2 cellular contexts compared by ENCODE assay signal in the genomic region with DNA sequence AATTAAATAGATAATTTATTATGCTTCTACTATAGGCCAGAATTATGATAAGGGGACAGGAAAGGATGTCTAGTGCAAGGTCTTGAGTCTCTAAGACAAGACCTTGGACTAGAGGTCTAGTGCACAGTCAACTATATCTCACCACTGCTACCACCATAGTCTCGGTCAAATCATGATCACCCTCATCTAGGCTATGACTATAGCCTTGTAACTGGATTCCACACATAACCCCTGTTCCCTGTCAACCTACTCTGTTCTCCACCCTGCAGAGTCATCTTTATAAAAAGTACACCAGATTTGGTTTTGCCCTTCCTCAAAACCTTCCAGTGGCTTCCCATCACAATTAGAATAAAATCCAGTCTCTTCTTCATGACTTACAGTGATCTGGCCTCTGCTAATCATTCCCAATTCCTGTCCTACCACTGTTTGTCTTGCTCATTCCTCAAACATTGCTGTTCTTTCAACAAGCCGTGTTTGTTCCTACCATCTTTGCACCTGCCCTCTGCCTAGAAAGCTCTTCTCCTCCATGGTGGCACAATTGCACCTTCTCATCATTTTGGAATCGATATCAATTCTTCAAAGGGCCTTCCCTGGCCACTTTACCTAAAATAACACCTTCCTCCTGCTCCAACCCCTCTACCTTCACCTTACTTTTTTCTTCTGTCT.
TF ChIP-seq lines count a peak whose summit lies in the region.

No MANE protein-coding gene starts in this region.

TF ChIP-seq in WTC11, 78 proteins besides CTCF, POLR2A, EP300 and RAD21:
- TF ChIP-seq, protein P1, sequence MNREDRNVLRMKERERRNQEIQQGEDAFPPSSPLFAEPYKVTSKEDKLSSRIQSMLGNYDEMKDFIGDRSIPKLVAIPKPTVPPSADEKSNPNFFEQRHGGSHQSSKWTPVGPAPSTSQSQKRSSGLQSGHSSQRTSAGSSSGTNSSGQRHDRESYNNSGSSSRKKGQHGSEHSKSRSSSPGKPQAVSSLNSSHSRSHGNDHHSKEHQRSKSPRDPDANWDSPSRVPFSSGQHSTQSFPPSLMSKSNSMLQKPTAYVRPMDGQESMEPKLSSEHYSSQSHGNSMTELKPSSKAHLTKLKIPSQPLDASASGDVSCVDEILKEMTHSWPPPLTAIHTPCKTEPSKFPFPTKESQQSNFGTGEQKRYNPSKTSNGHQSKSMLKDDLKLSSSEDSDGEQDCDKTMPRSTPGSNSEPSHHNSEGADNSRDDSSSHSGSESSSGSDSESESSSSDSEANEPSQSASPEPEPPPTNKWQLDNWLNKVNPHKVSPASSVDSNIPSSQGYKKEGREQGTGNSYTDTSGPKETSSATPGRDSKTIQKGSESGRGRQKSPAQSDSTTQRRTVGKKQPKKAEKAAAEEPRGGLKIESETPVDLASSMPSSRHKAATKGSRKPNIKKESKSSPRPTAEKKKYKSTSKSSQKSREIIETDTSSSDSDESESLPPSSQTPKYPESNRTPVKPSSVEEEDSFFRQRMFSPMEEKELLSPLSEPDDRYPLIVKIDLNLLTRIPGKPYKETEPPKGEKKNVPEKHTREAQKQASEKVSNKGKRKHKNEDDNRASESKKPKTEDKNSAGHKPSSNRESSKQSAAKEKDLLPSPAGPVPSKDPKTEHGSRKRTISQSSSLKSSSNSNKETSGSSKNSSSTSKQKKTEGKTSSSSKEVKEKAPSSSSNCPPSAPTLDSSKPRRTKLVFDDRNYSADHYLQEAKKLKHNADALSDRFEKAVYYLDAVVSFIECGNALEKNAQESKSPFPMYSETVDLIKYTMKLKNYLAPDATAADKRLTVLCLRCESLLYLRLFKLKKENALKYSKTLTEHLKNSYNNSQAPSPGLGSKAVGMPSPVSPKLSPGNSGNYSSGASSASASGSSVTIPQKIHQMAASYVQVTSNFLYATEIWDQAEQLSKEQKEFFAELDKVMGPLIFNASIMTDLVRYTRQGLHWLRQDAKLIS (CRISPR knock-in tag; IDR thresholded peaks at IDR 0.05; ENCODE audit: borderline replicate concordance), result no peak
- TF ChIP-seq FOXJ3 (CRISPR knock-in tag; IDR thresholded peaks at IDR 0.05; ENCODE audit: borderline replicate concordance), result no peak
- no peak for TF ChIP-seq FOXP1 (CRISPR knock-in tag; IDR thresholded peaks at IDR 0.05; ENCODE audit: borderline replicate concordance)
- TF ChIP-seq TEAD1 (CRISPR knock-in tag; IDR thresholded peaks at IDR 0.05), result no peak
- TF ChIP-seq ZNF423 (CRISPR knock-in tag; IDR thresholded peaks at IDR 0.05), result no peak
- TF ChIP-seq, protein P2, sequence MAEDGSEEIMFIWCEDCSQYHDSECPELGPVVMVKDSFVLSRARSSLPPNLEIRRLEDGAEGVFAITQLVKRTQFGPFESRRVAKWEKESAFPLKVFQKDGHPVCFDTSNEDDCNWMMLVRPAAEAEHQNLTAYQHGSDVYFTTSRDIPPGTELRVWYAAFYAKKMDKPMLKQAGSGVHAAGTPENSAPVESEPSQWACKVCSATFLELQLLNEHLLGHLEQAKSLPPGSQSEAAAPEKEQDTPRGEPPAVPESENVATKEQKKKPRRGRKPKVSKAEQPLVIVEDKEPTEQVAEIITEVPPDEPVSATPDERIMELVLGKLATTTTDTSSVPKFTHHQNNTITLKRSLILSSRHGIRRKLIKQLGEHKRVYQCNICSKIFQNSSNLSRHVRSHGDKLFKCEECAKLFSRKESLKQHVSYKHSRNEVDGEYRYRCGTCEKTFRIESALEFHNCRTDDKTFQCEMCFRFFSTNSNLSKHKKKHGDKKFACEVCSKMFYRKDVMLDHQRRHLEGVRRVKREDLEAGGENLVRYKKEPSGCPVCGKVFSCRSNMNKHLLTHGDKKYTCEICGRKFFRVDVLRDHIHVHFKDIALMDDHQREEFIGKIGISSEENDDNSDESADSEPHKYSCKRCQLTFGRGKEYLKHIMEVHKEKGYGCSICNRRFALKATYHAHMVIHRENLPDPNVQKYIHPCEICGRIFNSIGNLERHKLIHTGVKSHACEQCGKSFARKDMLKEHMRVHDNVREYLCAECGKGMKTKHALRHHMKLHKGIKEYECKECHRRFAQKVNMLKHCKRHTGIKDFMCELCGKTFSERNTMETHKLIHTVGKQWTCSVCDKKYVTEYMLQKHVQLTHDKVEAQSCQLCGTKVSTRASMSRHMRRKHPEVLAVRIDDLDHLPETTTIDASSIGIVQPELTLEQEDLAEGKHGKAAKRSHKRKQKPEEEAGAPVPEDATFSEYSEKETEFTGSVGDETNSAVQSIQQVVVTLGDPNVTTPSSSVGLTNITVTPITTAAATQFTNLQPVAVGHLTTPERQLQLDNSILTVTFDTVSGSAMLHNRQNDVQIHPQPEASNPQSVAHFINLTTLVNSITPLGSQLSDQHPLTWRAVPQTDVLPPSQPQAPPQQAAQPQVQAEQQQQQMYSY (CRISPR knock-in tag; IDR thresholded peaks at IDR 0.05), result no peak
- TF ChIP-seq JUN (CRISPR knock-in tag; IDR thresholded peaks at IDR 0.05), result no peak
- TF ChIP-seq E2F5 (CRISPR knock-in tag; IDR thresholded peaks at IDR 0.05), result no peak
- no peak for TF ChIP-seq NFE2L1 (CRISPR knock-in tag; IDR thresholded peaks at IDR 0.05)
- TF ChIP-seq MXD4 (CRISPR knock-in tag; IDR thresholded peaks at IDR 0.05; ENCODE audit: borderline replicate concordance), result no peak

TF ChIP-seq in HepG2, 621 proteins besides CTCF, POLR2A, EP300 and RAD21 (continued from another document and continues in another):
- TF ChIP-seq REPIN1 (CRISPR knock-in tag; IDR thresholded peaks at IDR 0.05; ENCODE audit: borderline replicate concordance, low read depth), result 0 out of 2 replicates have a peak, but pooled peaks have one; percentile 26
- 0 out of 2 replicates have a peak, but pooled peaks have one; percentile 46 for TF ChIP-seq SOX5 (CRISPR knock-in tag; IDR thresholded peaks at IDR 0.05; ENCODE audit: borderline replicate concordance)
- peak; percentile 45; the same call in 1 of the 2 replicates for TF ChIP-seq ONECUT2 (CRISPR knock-in tag; IDR thresholded peaks at IDR 0.05)
- no peak for TF ChIP-seq ZNF12 (CRISPR knock-in tag; IDR thresholded peaks at IDR 0.05)
- peak; percentile 51; the same call in 1 of the 2 replicates for TF ChIP-seq HDAC1 (CRISPR knock-in tag; IDR thresholded peaks at IDR 0.05)
- TF ChIP-seq MIXL1 (CRISPR knock-in tag; IDR thresholded peaks at IDR 0.05), result 0 out of 2 replicates have a peak, but pooled peaks have one; percentile 38
- peak; percentile 44 for TF ChIP-seq MED1 (CRISPR knock-in tag; IDR thresholded peaks at IDR 0.05)
- TF ChIP-seq, protein P3, sequence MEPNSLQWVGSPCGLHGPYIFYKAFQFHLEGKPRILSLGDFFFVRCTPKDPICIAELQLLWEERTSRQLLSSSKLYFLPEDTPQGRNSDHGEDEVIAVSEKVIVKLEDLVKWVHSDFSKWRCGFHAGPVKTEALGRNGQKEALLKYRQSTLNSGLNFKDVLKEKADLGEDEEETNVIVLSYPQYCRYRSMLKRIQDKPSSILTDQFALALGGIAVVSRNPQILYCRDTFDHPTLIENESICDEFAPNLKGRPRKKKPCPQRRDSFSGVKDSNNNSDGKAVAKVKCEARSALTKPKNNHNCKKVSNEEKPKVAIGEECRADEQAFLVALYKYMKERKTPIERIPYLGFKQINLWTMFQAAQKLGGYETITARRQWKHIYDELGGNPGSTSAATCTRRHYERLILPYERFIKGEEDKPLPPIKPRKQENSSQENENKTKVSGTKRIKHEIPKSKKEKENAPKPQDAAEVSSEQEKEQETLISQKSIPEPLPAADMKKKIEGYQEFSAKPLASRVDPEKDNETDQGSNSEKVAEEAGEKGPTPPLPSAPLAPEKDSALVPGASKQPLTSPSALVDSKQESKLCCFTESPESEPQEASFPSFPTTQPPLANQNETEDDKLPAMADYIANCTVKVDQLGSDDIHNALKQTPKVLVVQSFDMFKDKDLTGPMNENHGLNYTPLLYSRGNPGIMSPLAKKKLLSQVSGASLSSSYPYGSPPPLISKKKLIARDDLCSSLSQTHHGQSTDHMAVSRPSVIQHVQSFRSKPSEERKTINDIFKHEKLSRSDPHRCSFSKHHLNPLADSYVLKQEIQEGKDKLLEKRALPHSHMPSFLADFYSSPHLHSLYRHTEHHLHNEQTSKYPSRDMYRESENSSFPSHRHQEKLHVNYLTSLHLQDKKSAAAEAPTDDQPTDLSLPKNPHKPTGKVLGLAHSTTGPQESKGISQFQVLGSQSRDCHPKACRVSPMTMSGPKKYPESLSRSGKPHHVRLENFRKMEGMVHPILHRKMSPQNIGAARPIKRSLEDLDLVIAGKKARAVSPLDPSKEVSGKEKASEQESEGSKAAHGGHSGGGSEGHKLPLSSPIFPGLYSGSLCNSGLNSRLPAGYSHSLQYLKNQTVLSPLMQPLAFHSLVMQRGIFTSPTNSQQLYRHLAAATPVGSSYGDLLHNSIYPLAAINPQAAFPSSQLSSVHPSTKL (CRISPR knock-in tag; IDR thresholded peaks at IDR 0.05), result peak; percentile 86
- TF ChIP-seq THRA (CRISPR knock-in tag; IDR thresholded peaks at IDR 0.05; ENCODE audit: borderline replicate concordance), result peak; percentile 49; the same call in 1 of the 2 replicates
- no peak for TF ChIP-seq NFKBIZ (CRISPR knock-in tag; IDR thresholded peaks at IDR 0.05)
- peak; percentile 34; the same call in 1 of the 2 replicates for TF ChIP-seq SAP130 (CRISPR knock-in tag; IDR thresholded peaks at IDR 0.05; ENCODE audit: low read depth)
- TF ChIP-seq SSRP1 (CRISPR knock-in tag; IDR thresholded peaks at IDR 0.05), result peak; percentile 70; the same call in 1 of the 2 replicates
- peak; percentile 53; the same call in 1 of the 2 replicates for TF ChIP-seq NFIC (IDR thresholded peaks at IDR 0.05; ENCODE audit: low read length)
- peak; percentile 59 for TF ChIP-seq HNF4A (CRISPR knock-in tag; IDR thresholded peaks at IDR 0.05)
- TF ChIP-seq, protein P4, sequence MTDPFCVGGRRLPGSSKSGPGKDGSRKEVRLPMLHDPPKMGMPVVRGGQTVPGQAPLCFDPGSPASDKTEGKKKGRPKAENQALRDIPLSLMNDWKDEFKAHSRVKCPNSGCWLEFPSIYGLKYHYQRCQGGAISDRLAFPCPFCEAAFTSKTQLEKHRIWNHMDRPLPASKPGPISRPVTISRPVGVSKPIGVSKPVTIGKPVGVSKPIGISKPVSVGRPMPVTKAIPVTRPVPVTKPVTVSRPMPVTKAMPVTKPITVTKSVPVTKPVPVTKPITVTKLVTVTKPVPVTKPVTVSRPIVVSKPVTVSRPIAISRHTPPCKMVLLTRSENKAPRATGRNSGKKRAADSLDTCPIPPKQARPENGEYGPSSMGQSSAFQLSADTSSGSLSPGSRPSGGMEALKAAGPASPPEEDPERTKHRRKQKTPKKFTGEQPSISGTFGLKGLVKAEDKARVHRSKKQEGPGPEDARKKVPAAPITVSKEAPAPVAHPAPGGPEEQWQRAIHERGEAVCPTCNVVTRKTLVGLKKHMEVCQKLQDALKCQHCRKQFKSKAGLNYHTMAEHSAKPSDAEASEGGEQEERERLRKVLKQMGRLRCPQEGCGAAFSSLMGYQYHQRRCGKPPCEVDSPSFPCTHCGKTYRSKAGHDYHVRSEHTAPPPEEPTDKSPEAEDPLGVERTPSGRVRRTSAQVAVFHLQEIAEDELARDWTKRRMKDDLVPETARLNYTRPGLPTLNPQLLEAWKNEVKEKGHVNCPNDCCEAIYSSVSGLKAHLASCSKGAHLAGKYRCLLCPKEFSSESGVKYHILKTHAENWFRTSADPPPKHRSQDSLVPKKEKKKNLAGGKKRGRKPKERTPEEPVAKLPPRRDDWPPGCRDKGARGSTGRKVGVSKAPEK (CRISPR knock-in tag; IDR thresholded peaks at IDR 0.05; ENCODE audit: borderline replicate concordance), result 0 out of 2 replicates have a peak, but pooled peaks have one; percentile 54
- TF ChIP-seq ETV5 (CRISPR knock-in tag; IDR thresholded peaks at IDR 0.05; ENCODE audit: borderline replicate concordance), result peak; percentile 65; the same call in 1 of the 2 replicates
- TF ChIP-seq, protein P5, sequence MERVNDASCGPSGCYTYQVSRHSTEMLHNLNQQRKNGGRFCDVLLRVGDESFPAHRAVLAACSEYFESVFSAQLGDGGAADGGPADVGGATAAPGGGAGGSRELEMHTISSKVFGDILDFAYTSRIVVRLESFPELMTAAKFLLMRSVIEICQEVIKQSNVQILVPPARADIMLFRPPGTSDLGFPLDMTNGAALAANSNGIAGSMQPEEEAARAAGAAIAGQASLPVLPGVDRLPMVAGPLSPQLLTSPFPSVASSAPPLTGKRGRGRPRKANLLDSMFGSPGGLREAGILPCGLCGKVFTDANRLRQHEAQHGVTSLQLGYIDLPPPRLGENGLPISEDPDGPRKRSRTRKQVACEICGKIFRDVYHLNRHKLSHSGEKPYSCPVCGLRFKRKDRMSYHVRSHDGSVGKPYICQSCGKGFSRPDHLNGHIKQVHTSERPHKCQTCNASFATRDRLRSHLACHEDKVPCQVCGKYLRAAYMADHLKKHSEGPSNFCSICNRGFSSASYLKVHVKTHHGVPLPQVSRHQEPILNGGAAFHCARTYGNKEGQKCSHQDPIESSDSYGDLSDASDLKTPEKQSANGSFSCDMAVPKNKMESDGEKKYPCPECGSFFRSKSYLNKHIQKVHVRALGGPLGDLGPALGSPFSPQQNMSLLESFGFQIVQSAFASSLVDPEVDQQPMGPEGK (CRISPR knock-in tag; IDR thresholded peaks at IDR 0.05), result peak; percentile 13; the same call in 1 of the 2 replicates
- TF ChIP-seq HMG20B (CRISPR knock-in tag; conservative IDR thresholded peaks at IDR 0.05), result 0 out of 2 replicates have a peak, but pooled peaks have one; percentile 20
- peak; percentile 84 for TF ChIP-seq DPF2 (CRISPR knock-in tag; IDR thresholded peaks at IDR 0.05; ENCODE audit: borderline replicate concordance, low read depth)
- no peak for TF ChIP-seq NR2F6 (IDR thresholded peaks at IDR 0.05)
- TF ChIP-seq NR2F6 (CRISPR knock-in tag; IDR thresholded peaks at IDR 0.05), result 0 out of 2 replicates have a peak, but pooled peaks have one; percentile 19
- peak; percentile 54; the same call in 1 of the 2 replicates for TF ChIP-seq TBX3 (IDR thresholded peaks at IDR 0.05; ENCODE audit: borderline replicate concordance)
- peak; percentile 93 for TF ChIP-seq TEAD3 (CRISPR knock-in tag; optimal IDR thresholded peaks at IDR 0.05; ENCODE audit: borderline replicate concordance)
- peak; percentile 25; the same call in 1 of the 2 replicates for TF ChIP-seq HHEX (CRISPR knock-in tag; IDR thresholded peaks at IDR 0.05)
- no peak for TF ChIP-seq NCOR1 (IDR thresholded peaks at IDR 0.05; ENCODE audit: borderline replicate concordance, low read length)
- no peak for TF ChIP-seq IRF1 (CRISPR knock-in tag; IDR thresholded peaks at IDR 0.05; ENCODE audit: low read depth)
